Comparison of ENCODE assay signal across 24 cellular contexts in the genomic region with DNA sequence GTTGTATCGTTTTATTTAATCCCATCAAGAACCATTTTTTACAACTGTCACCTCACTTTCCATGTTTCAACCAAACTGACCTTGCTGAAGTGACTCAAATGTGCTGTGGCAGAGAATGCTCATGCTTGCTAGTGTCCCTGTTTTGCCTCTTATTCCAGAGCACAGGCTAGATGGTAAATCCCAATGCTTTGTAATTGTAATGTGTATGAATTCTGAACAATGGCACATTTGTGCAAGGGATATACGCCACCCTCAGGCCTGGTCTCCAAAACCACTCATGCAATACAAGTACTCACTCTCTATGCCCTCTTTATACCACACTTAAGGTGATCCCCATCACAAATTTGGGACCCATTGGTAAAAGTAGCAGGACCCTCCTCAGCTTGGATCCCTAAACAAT.
"Had no signal": no experiment of that assay in that cellular context is flagged by ENCODE, and none has a peak within 500 bp of the region (broad histone marks: within the 10 kb centered on the region; RNA-seq: fewer than 3 reads in every experiment).

No MANE protein-coding gene starts in this region.

- H3K4me1 Mint-ChIP-seq: immature natural killer cell; naive thymus-derived CD4-positive, alpha-beta T cell; stimulated activated effector memory CD8-positive, alpha-beta T cell treated with anti-CD3 and anti-CD28 coated beads, Interleukin-12 subunit alpha, Interleukin-12 subunit beta, amount 100 ng/mL, for 72 hours had no signal

- H3K27ac ChIP-seq: left ventricle myocardium inferior, ovary, right atrium auricular region, skin epidermis, spleen, suprapubic skin, thoracic aorta, tibial artery, upper lobe of right lung had no signal

- H3K9me3 Mint-ChIP-seq: naive thymus-derived CD4-positive, alpha-beta T cell; natural killer cell treated with Interleukin-12 subunit alpha and Interleukin-12 subunit beta and Interleukin-15 and Interleukin-18, amount 100 ng/mL, for 72 hours; stimulated activated effector memory CD8-positive, alpha-beta T cell treated with anti-CD3 and anti-CD28 coated beads, Interleukin-12 subunit alpha, Interleukin-12 subunit beta, amount 100 ng/mL, for 72 hours; stimulated activated naive CD8-positive, alpha-beta T cell treated with anti-CD3 and anti-CD28 coated beads, Interleukin-15, Interleukin-2, amounts not matched to agents 100 ng/mL and 50 ng/mL, for 24 hours had no signal

- H3K9me3 ChIP-seq: left ventricle myocardium inferior, mucosa of descending colon, ovary, right atrium auricular region, spleen, suprapubic skin, thoracic aorta, tibial artery, upper lobe of right lung had no signal

- H3K27me3 ChIP-seq: ovary, right atrium auricular region, spleen, suprapubic skin, tibial artery, upper lobe of right lung had no signal

- H3K36me3 Mint-ChIP-seq: immature natural killer cell; naive thymus-derived CD4-positive, alpha-beta T cell; natural killer cell treated with Interleukin-12 subunit alpha and Interleukin-12 subunit beta and Interleukin-15 and Interleukin-18, amount 100 ng/mL, for 72 hours; stimulated activated effector memory CD8-positive, alpha-beta T cell treated with anti-CD3 and anti-CD28 coated beads, Interleukin-12 subunit alpha, Interleukin-12 subunit beta, amount 100 ng/mL, for 72 hours had no signal

- H3K27me3 Mint-ChIP-seq: naive thymus-derived CD4-positive, alpha-beta T cell had no signal

- H3K4me3 ChIP-seq: left ventricle myocardium inferior, lung, mucosa of descending colon, ovary, right atrium auricular region, skin epidermis, spleen, suprapubic skin, thoracic aorta, tibial artery, upper lobe of right lung had no signal

- H3K27ac Mint-ChIP-seq: immature natural killer cell; naive thymus-derived CD4-positive, alpha-beta T cell; natural killer cell treated with Interleukin-12 subunit alpha and Interleukin-12 subunit beta and Interleukin-15 and Interleukin-18, amount 100 ng/mL, for 72 hours; progenitor cell of endocrine pancreas; stimulated activated effector memory CD8-positive, alpha-beta T cell treated with anti-CD3 and anti-CD28 coated beads, Interleukin-12 subunit alpha, Interleukin-12 subunit beta, amount 100 ng/mL, for 72 hours; stimulated activated naive CD8-positive, alpha-beta T cell treated with anti-CD3 and anti-CD28 coated beads, Interleukin-15, Interleukin-2, amounts not matched to agents 100 ng/mL and 50 ng/mL, for 24 hours had no signal

- H3K36me3 ChIP-seq: left ventricle myocardium inferior, ovary, right atrium auricular region, spleen, suprapubic skin, thoracic aorta, tibial artery, upper lobe of right lung had no signal

- DNase-seq: hypothalamus; immature natural killer cell; kidney; left ventricle myocardium inferior; midbrain; mucosa of descending colon; naive thymus-derived CD4-positive, alpha-beta T cell; ovary; spleen; stimulated activated CD4-positive, alpha-beta T cell treated with anti-CD3 and anti-CD28 coated beads, Interleukin-4, amount 100 ng/mL, for 24 hours; stimulated activated naive CD4-positive, alpha-beta T cell; tibial artery; trophoblast cell; upper lobe of right lung had no signal

- H3K4me1 ChIP-seq: left ventricle myocardium inferior, right atrium auricular region, spleen, suprapubic skin, tibial artery, upper lobe of right lung had no signal

- ATAC-seq: mucosa of descending colon; naive thymus-derived CD4-positive, alpha-beta T cell; natural killer cell treated with Interleukin-12 subunit alpha and Interleukin-12 subunit beta and Interleukin-15 and Interleukin-18, amount 100 ng/mL, for 72 hours; sciatic nerve; stimulated activated effector memory CD8-positive, alpha-beta T cell treated with anti-CD3 and anti-CD28 coated beads, Interleukin-12 subunit alpha, Interleukin-12 subunit beta, amount 100 ng/mL, for 72 hours; upper lobe of right lung had no signal

- H3K4me3 Mint-ChIP-seq: immature natural killer cell; naive thymus-derived CD4-positive, alpha-beta T cell; natural killer cell treated with Interleukin-12 subunit alpha and Interleukin-12 subunit beta and Interleukin-15 and Interleukin-18, amount 100 ng/mL, for 72 hours; stimulated activated effector memory CD8-positive, alpha-beta T cell treated with anti-CD3 and anti-CD28 coated beads, Interleukin-12 subunit alpha, Interleukin-12 subunit beta, amount 100 ng/mL, for 72 hours; stimulated activated naive CD8-positive, alpha-beta T cell treated with anti-CD3 and anti-CD28 coated beads, Interleukin-15, Interleukin-2, amounts not matched to agents 100 ng/mL and 50 ng/mL, for 24 hours had no signal
